8 cellular contexts compared by ENCODE assay signal in the genomic region with DNA sequence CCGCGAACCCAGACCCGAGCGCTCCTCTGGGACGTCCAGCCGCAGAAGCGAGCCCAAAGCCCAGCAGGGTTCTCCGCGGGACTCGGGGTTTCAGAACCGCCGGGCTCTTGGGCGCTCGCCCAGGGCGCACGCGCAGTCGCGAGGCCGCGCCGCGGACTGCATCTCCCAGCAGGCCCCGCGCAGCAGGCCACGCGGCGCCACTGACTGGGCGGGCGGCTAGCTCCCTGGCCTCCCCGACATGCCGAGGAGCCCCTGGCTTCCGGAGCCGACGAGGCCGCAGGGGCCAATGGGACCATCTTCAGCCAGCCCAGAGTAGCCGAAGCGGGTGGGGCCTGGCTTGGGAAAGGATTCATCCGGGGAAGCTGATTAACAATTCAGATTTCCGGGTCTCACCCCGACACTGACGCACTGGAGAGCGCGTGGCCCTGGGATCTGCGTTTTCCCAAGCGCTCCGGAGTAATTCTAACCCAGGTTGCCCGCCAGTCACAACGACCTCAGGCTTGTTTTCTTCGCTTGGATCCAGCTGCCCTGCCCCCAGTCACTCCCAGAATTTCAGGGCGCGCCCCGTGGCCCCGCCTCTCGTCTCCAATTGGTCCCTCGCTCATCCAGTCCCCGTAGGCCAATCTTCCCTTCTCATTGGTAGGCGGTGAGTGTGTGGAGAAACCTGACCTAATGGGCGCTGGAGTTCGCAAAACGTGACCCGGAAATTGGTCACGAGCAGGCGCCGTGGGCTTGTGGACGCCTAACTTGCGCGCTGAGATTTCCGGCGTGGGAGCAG. TPM values are rescaled to one million over a fixed set of nuclear protein-coding genes. Genes with fewer than 3 reads are reported as not detected.
DNase-seq lines count a peak whose midpoint lies in the region; ATAC-seq lines count a peak whose summit lies in the region.

Gene ZNF263, plus strand, starts transcription at position 745 of the 778 bp plus-strand sequence. CDS start 328 bp downstream, outside the sequence.

- H3K27ac ChIP-seq in BLaER1: peak within 1 kb of the TSS; percentile 98

- peak within 1 kb of the TSS; percentile 99 for H3K4me3 ChIP-seq in BLaER1

- intact Hi-C loops in dendritic cell treated with granulocyte-macrophage colony-stimulating factor and Interleukin-4, amounts not matched to agents 40 ng/mL and 50 ng/mL, for 4 days (cut with micrococcal nuclease): loop anchor here (1.0 to 2.0 kb wide), 3 partner anchors 19 to 118 kb away; partner anchors contain the start of genes TIGD7, ZNF174, ZNF75A and ZSCAN32

- peak; percentile 72 for ATAC-seq in GM19351 (IDR thresholded peaks at IDR 0.05; ENCODE audit: unreplicated experiment)
- ATAC-seq in HG03521 (IDR thresholded peaks at IDR 0.05; ENCODE audit: unreplicated experiment): peak; percentile 79
- ATAC-seq in left lobe of liver: peak; percentile 94

- peaks cover 35% of the 10 kb centered on the region for H3K36me3 ChIP-seq in BLaER1

- peak within 1 kb of the TSS; percentile 94 for H3K4me2 ChIP-seq in BLaER1

- H3K4me1 Mint-ChIP-seq in dendritic cell treated with granulocyte-macrophage colony-stimulating factor and Interleukin-4, amounts not matched to agents 40 ng/mL and 50 ng/mL, for 4 days (ENCODE audit: low read depth): peaks cover 36% of the 10 kb centered on the region

- no peaks in the 10 kb centered on the region for H3K27me3 ChIP-seq in BLaER1

- peaks cover 30% of the 10 kb centered on the region for H4K20me1 ChIP-seq in BLaER1

- DNase-seq in NCI-H748 (lab: John Stamatoyannopoulos, UW; ENCODE audit: unreplicated experiment) (peak; percentile 96), left lobe of liver (ENCODE audit: low spot score) (peak; percentile 96)
- DNase-seq in activated CD4-positive, alpha-beta T cell treated with anti-CD3 and anti-CD28 coated beads, Interleukin-2, amount 50 U/mL, for 1 hour: peak; percentile 89
- peak; percentile 91 for DNase-seq in stimulated activated CD4-positive, alpha-beta T cell treated with anti-CD3 and anti-CD28 coated beads, Interleukin-2, amount 100 ng/mL, for 4 hours (ENCODE audit: low read depth)

- H3K4me1 ChIP-seq in BLaER1: peaks cover 27% of the 10 kb centered on the region

- peak within 1 kb of the TSS; percentile 98 for H3K9ac ChIP-seq in BLaER1

- peaks cover 28% of the 10 kb centered on the region for H3K9me3 Mint-ChIP-seq in dendritic cell treated with granulocyte-macrophage colony-stimulating factor and Interleukin-4, amounts not matched to agents 40 ng/mL and 50 ng/mL, for 4 days

- peak within 1 kb of the TSS; percentile 93 for H3K4me3 Mint-ChIP-seq in dendritic cell treated with granulocyte-macrophage colony-stimulating factor and Interleukin-4, amounts not matched to agents 40 ng/mL and 50 ng/mL, for 4 days

- peaks cover 57% of the 10 kb centered on the region for H3K36me3 Mint-ChIP-seq in dendritic cell treated with granulocyte-macrophage colony-stimulating factor and Interleukin-4, amounts not matched to agents 40 ng/mL and 50 ng/mL, for 4 days (ENCODE audit: low read depth)

- peaks cover 31% of the 10 kb centered on the region for H3K9me3 ChIP-seq in BLaER1

- H3K27me3 Mint-ChIP-seq in dendritic cell treated with granulocyte-macrophage colony-stimulating factor and Interleukin-4, amounts not matched to agents 40 ng/mL and 50 ng/mL, for 4 days: peaks cover 9% of the 10 kb centered on the region

- peak within 1 kb of the TSS; percentile 98 for H3K27ac Mint-ChIP-seq in dendritic cell treated with granulocyte-macrophage colony-stimulating factor and Interleukin-4, amounts not matched to agents 40 ng/mL and 50 ng/mL, for 4 days

RNA-seq across cellular contexts. Expression of gene ZNF263, which starts in this region (rescaled TPM):
- 8.4 TPM for total RNA-seq in left lobe of liver

Comparison
In these comparisons a context has a peak if more than half of its experiments do, and no peak if none do; other contexts are left out.
1. Peak in every context shown above with its lines: DNase-seq, ATAC-seq, H3K4me3 ChIP-seq and H3K27ac ChIP-seq.